In genomic region chr3:125137432-125138033, GRCh38 we compare ENCODE assay signal across 16 cellular contexts.
DNase-seq lines count a peak whose midpoint lies in the region; ATAC-seq, FAIRE-seq and TF ChIP-seq lines count a peak whose summit lies in the region.
"Had no signal": no experiment of that assay in that cellular context is flagged by ENCODE, and none has a peak within 500 bp of the region (broad histone marks: within the 10 kb centered on the region; RNA-seq: fewer than 3 reads in every experiment).

No MANE protein-coding gene starts in this region.

- SMC1A ChIA-PET in GM12878 (lab: Charles Lee; ENCODE audit: uncharacterized antibody, unreplicated experiment), result interaction anchor here (0.6 to 6.2 kb wide), 11 partner anchors 8 to 409 kb away, joined by 3 to 91 read pairs (median 4); no protein-coding TSS in a partner anchor

- no peak overlapping the region for H3K23ac ChIP-seq in mesenchymal stem cell (ENCODE audit: low read length in 2 of 2)

- peak overlapping the region; percentile 26 to 80 for H2BK12ac ChIP-seq in mesenchymal stem cell (ENCODE audit: low read length in 2 of 2)

- H3K79me2 ChIP-seq in HCT116 (ENCODE audit: insufficient read depth, low read length), result no peaks in the 10 kb centered on the region
- H3K79me2 ChIP-seq in GM12878 (ENCODE audit: control insufficient read depth, insufficient read depth, low read length), result no peaks in the 10 kb centered on the region; the same call in 1 of the 2 replicates

- H4K91ac ChIP-seq in mesenchymal stem cell (ENCODE audit: low read length), result peak overlapping the region; percentile 92

- no peak overlapping the region for H2BK5ac ChIP-seq in mesenchymal stem cell (ENCODE audit: low read depth, low read length, poor library complexity, severe bottlenecking)

- TF ChIP-seq POLR2A in HCT116 (IDR thresholded peaks at IDR 0.05; ENCODE audit: borderline replicate concordance, extremely low read depth, insufficient read depth, insufficient read length), result no peak
- TF ChIP-seq POLR2A in GM12878 (IDR thresholded peaks at IDR 0.05; ENCODE audit: low read depth, low read length), result no peak

- WGBS in GM12878 (ENCODE audit: insufficient coverage, insufficient replicate concordance, low lambda C conversion rate, missing lambda C conversion rate), result 82% methylated on average over 16 of the region's 16 CpGs
- 77% methylated on average over 15 of the region's 16 CpGs for WGBS in mesenchymal stem cell

- H3K14ac ChIP-seq in mesenchymal stem cell (ENCODE audit: low read length in 2 of 2), result peak overlapping the region in 1 of 2 experiments; percentile 39

- no TSS peak for BruUV-seq in HCT116 (replicated peaks; lab: Mats Ljungman, UMichigan)
- no TSS peak for BruUV-seq in GM12878 (replicated peaks; lab: Mats Ljungman, UMichigan)

- H4K20me1 ChIP-seq in HCT116 (ENCODE audit: insufficient read depth), result no peaks in the 10 kb centered on the region
- no peaks in the 10 kb centered on the region for H4K20me1 ChIP-seq in GM12878 (ENCODE audit: control insufficient read depth, insufficient read depth)

- H3K9me2 ChIP-seq in HCT116 (ENCODE audit: insufficient read depth), result no peaks in the 10 kb centered on the region

- in situ Hi-C loops in GM12878 (cut with MboI), result no loop called here

- FAIRE-seq in GM12878 (lab: Jason Lieb, UNC), result no peak
- FAIRE-seq: endometrium, islet of Langerhans had no signal

- no peak overlapping the region for H2AFZ ChIP-seq in HCT116 (ENCODE audit: low read depth, low read length, poor library complexity, severe bottlenecking)
- H2AFZ ChIP-seq in GM12878 (ENCODE audit: control insufficient read depth, low read depth, low read length), result no peak overlapping the region
- peak overlapping the region; percentile 19 for H2AFZ ChIP-seq in mesenchymal stem cell (ENCODE audit: low read depth, low read length)

- TF ChIP-seq RAD21 in HCT116 (IDR thresholded peaks at IDR 0.05; ENCODE audit: low read depth) (no peak), GM12878 (IDR thresholded peaks at IDR 0.05; ENCODE audit: insufficient read depth, low read depth, low read length) (no peak)

- RAD21 ChIA-PET in HCT116 (lab: Charles Lee; ENCODE audit: low non-redundant PET in 1 of 2, low total read pairs in 2 of 2, uncharacterized antibody in 2 of 2, unreplicated experiment in 2 of 2), result no interaction called here
- RAD21 ChIA-PET in GM12878 (lab: Charles Lee; ENCODE audit: unreplicated experiment), result interaction anchor here (12.0 kb wide), 1 partner anchor 17 kb away, joined by 106 read pairs; no protein-coding TSS in a partner anchor

- H3K9me3 ChIP-seq in HCT116 (ENCODE audit: control insufficient read depth in 1 of 2, insufficient read depth in 1 of 2, low read depth in 1 of 2, low read length in 2 of 2) (no peaks in the 10 kb centered on the region), GM12878 (replicated peaks; ENCODE audit: control insufficient read depth, insufficient read depth, low read length) (no peaks in the 10 kb centered on the region; the same call in 2 of the 3 replicates), mesenchymal stem cell (ENCODE audit: control insufficient read depth, low read length) (no peaks in the 10 kb centered on the region)
- H3K9me3 ChIP-seq: BE2C, Peyer's patch, upper lobe of left lung had no signal

- no peak overlapping the region for H2BK15ac ChIP-seq in mesenchymal stem cell (ENCODE audit: low read depth, poor library complexity, severe bottlenecking)

- peak overlapping the region; percentile 66 for H2BK120ac ChIP-seq in mesenchymal stem cell (ENCODE audit: low read depth, low read length)

- intact Hi-C loops in HCT116 (cut with micrococcal nuclease) (no loop called here), GM12878 (cut with micrococcal nuclease; ENCODE audit: unreplicated experiment) (no loop called here)

- H3K27ac ChIP-seq in HCT116 (ENCODE audit: low read depth, low read length), result no peak overlapping the region
- H3K27ac ChIP-seq in GM12878 (ENCODE audit: control insufficient read depth, insufficient read depth), result peak overlapping the region; percentile 73
- peak overlapping the region; percentile 53 for H3K27ac ChIP-seq in mesenchymal stem cell (ENCODE audit: low read length, poor library complexity, severe bottlenecking)

- TF ChIP-seq CTCF in HCT116 (IDR thresholded peaks at IDR 0.05 in 2 of 3, conservative IDR thresholded peaks at IDR 0.05 in 1 of 3; ENCODE audit: borderline replicate concordance in 1 of 3, insufficient read depth in 1 of 3, low read depth in 2 of 3, low read length in 2 of 3) (no peak), GM12878 (IDR thresholded peaks at IDR 0.05 in 2 of 3, conservative IDR thresholded peaks at IDR 0.05 in 1 of 3; ENCODE audit: control insufficient read depth in 2 of 3, extremely low read depth in 1 of 3, insufficient read depth in 1 of 3, low read depth in 3 of 3, low read length in 3 of 3) (no peak), GM10266 (IDR thresholded peaks at IDR 0.05; ENCODE audit: control insufficient read depth, insufficient read depth, low read depth, missing control alignments) (no peak)

- H4K8ac ChIP-seq in mesenchymal stem cell (ENCODE audit: low read length), result peak overlapping the region; percentile 75

- no peak overlapping the region for H3K4me3 ChIP-seq in HCT116 (replicated peaks in 1 of 2; ENCODE audit: low read depth in 1 of 2, low read length in 2 of 2)
- H3K4me3 ChIP-seq in GM12878, result no peak overlapping the region
- no peak overlapping the region for H3K4me3 ChIP-seq in mesenchymal stem cell (ENCODE audit: insufficient read depth in 1 of 2, low read depth in 1 of 2, low read length in 2 of 2)
- H3K4me3 ChIP-seq: Peyer's patch, upper lobe of left lung had no signal

- H3K9ac ChIP-seq in HCT116 (ENCODE audit: low read length) (no peak overlapping the region), GM12878 (ENCODE audit: control insufficient read depth, insufficient read depth, low read length) (no peak overlapping the region), mesenchymal stem cell (ENCODE audit: low read length) (peak overlapping the region; percentile 77)

- peaks cover 1% of the 10 kb centered on the region for H3K79me1 ChIP-seq in mesenchymal stem cell (replicated peaks; ENCODE audit: low read length, poor library complexity, severe bottlenecking)

- peak; percentile 68 for ATAC-seq in HCT116
- ATAC-seq in GM12878, result no peak
- no peak for ATAC-seq in GM19324 (IDR thresholded peaks at IDR 0.05; ENCODE audit: low FRiP score, unreplicated experiment)

- TF ChIP-seq EP300 in GM12878 (IDR thresholded peaks at IDR 0.05; ENCODE audit: borderline replicate concordance in 1 of 2, control insufficient read depth in 1 of 2, low read depth in 2 of 2, low read length in 2 of 2), result no peak

- H3K18ac ChIP-seq in mesenchymal stem cell (ENCODE audit: low read depth in 1 of 2, low read length in 2 of 2), result peak overlapping the region; percentile 54 to 68

- DNase-seq in A172 (ENCODE audit: low spot score) (peak; percentile 88), HCT116 (ENCODE audit: low read depth, low spot score) (no peak), GM12878 (ENCODE audit: low read depth, low spot score) (no peak), mesenchymal stem cell (peak; percentile 79), GM10266 (ENCODE audit: extremely low spot score) (no peak), anterior cingulate cortex (lab: John Stamatoyannopoulos, UW) (no peak)
- DNase-seq in activated CD8-positive, alpha-beta memory T cell treated with anti-CD3 and anti-CD28 coated beads, Interleukin-2, amount 50 U/mL, for 48 hours, result no peak
- DNase-seq: activated gamma-delta T cell treated with Interleukin-2 at 50 U/mL for 16 hours, BE2C, NCI-H2171, occipital lobe, Peyer's patch, upper lobe of left lung had no signal

- CTCF ChIA-PET in HCT116 (lab: Charles Lee), result interaction anchor here (0.9 kb wide), 1 partner anchor 13 kb away, joined by 3 read pairs; no protein-coding TSS in a partner anchor
- CTCF ChIA-PET in GM12878 (lab: Yijun Ruan, JAX), result interaction anchor here (0.8 to 1.7 kb wide), 7 partner anchors 9 to 80 kb away, joined by 3 to 4 read pairs (median 3); no protein-coding TSS in a partner anchor

- no peaks in the 10 kb centered on the region; a peak in 1 of 4 replicates for H3K36me3 ChIP-seq in HCT116 (ENCODE audit: control insufficient read depth in 1 of 2, insufficient read depth in 2 of 2, low read length in 2 of 2)
- no peaks in the 10 kb centered on the region for H3K36me3 ChIP-seq in GM12878 (ENCODE audit: control insufficient read depth in 2 of 2, insufficient read depth in 2 of 2, low read length in 1 of 2)
- H3K36me3 ChIP-seq in mesenchymal stem cell (ENCODE audit: control insufficient read depth in 1 of 2, insufficient read depth in 2 of 2, low read depth in 1 of 2, low read length in 2 of 2), result no peaks in the 10 kb centered on the region
- H3K36me3 ChIP-seq: BE2C, Peyer's patch, upper lobe of left lung had no signal

- H3K27me3 ChIP-seq in HCT116 (ENCODE audit: insufficient read depth, low read length), result no peaks in the 10 kb centered on the region
- H3K27me3 ChIP-seq in GM12878 (replicated peaks in 1 of 2; ENCODE audit: control insufficient read depth in 2 of 2, insufficient read depth in 2 of 2, low read length in 1 of 2), result no peaks in the 10 kb centered on the region
- H3K27me3 ChIP-seq in mesenchymal stem cell (ENCODE audit: control insufficient read depth in 1 of 2, insufficient read depth in 1 of 2, low read length in 2 of 2), result no peaks in the 10 kb centered on the region
- H3K27me3 ChIP-seq: BE2C, Peyer's patch, upper lobe of left lung had no signal

- peak overlapping the region; percentile 49 for H3K4ac ChIP-seq in mesenchymal stem cell (ENCODE audit: low read depth in 1 of 2, low read length in 2 of 2)

- no peak overlapping the region for H2AK5ac ChIP-seq in mesenchymal stem cell (ENCODE audit: low read length, severe bottlenecking)

- H3K4me2 ChIP-seq in HCT116 (ENCODE audit: low read length) (peak overlapping the region; percentile 32), GM12878 (ENCODE audit: control insufficient read depth, insufficient read depth) (no peak overlapping the region; the same call in 1 of the 2 replicates), mesenchymal stem cell (ENCODE audit: low read length, poor library complexity, severe bottlenecking) (no peak overlapping the region)

- peaks cover 3 to 15% of the 10 kb centered on the region in 2 experiments; a peak in 2 of 4 replicates for H3K4me1 ChIP-seq in HCT116 (ENCODE audit: control insufficient read depth in 1 of 2, insufficient read depth in 2 of 2, low read length in 2 of 2)
- peaks cover 86% of the 10 kb centered on the region for H3K4me1 ChIP-seq in GM12878 (ENCODE audit: control insufficient read depth, insufficient read depth, low read length)
- H3K4me1 ChIP-seq in mesenchymal stem cell (ENCODE audit: control insufficient read depth, insufficient read depth, low read depth, low read length), result peaks cover 32% of the 10 kb centered on the region
- H3K4me1 ChIP-seq: BE2C had no signal

- POLR2A ChIA-PET in HCT116 (lab: Charles Lee) (no interaction called here), GM12878 (lab: Charles Lee) (interaction anchor here (1.1 to 2.8 kb wide), 2 partner anchors 15 to 17 kb away, joined by 4 to 11 read pairs; no protein-coding TSS in a partner anchor)

TF ChIP-seq in HCT116, 20 proteins besides CTCF, POLR2A, EP300 and RAD21:
- TF ChIP-seq CEBPB (IDR thresholded peaks at IDR 0.05; ENCODE audit: low read depth) (no peak), FOSL1 (IDR thresholded peaks at IDR 0.05; ENCODE audit: low read depth) (peak; percentile 29; the same call in 1 of the 2 replicates)

TF ChIP-seq in GM12878, 131 proteins besides CTCF, POLR2A, EP300 and RAD21 (continues in another document):
- TF ChIP-seq BMI1 (IDR thresholded peaks at IDR 0.05; ENCODE audit: borderline replicate concordance), result no peak

Comparison
In these comparisons a context has a peak if more than half of its experiments do, and no peak if none do; other contexts are left out.
1. DNase-seq: peak in A172 (single experiment) and mesenchymal stem cell (single experiment); none in HCT116 (single experiment), GM12878 (single experiment), activated CD8-positive, alpha-beta memory T cell treated with anti-CD3 and anti-CD28 coated beads, Interleukin-2, amount 50 U/mL, for 48 hours (single experiment), GM10266 (single experiment) and anterior cingulate cortex (0 of 58).